ENCODE assay signal across 8 cellular contexts in the genomic region with DNA sequence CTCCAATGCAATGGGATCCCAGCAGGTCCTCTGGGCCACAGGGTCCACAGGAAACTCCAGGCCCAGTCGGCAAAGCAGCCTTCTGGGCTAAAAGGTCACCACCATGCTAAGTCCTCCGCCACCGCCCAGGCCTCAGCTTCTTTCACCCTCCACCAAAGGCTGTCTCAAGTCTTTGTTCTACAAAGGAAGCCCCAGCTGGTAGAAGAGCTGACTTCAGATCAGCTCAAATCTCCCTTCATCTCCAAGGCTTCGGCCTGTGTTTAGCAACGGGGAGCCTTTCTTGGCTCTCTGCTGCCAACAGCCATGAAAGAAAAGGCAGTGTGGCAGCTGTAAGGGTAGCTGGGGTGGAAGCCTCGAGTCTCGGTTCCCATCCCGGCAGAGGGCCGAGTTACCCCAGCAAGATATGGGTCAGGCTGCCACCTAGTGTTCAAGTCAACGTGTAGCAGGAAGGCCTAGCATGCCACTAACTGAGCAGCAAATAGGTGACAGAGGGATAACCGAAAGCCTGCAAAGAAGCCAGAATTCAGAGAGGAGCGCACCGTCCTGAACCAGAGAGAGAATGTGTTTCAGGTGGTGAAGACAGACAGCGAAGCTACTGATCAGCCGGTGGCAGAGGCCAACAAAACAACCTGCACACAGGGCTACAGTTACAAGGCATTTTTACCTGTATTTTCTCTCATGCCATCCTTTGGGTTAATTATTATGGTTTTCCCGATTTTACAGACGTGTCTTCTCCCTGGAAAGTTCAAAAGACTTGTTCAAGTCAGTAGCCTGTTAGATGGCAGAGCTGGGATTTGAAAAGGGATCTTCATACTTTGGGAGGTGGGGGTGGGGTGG.
DNase-seq lines count a peak whose midpoint lies in the region; TF ChIP-seq lines count a peak whose summit lies in the region.

No MANE protein-coding gene starts in this region.

- no peak overlapping the region for H3K4me3 ChIP-seq in HFF-Myc (replicated peaks; ENCODE audit: low read depth, low read length)

- TF ChIP-seq CTCF in GM12872 (IDR thresholded peaks at IDR 0.05; ENCODE audit: insufficient read depth, low read depth, low read length) (peak; percentile 92), HFF-Myc (IDR thresholded peaks at IDR 0.05; ENCODE audit: low read depth, low read length, missing control alignments) (peak; percentile 68)

- DNase-seq in HFF-Myc (ENCODE audit: extremely low read depth, low read depth): peak; percentile 14
- DNase-seq in MV-4-11 (lab: John Stamatoyannopoulos, UW): peak; percentile 84
- DNase-seq in T-helper 1 cell: peak; percentile 30 to 66 (median 57)
- DNase-seq in amniotic stem cell (lab: John Stamatoyannopoulos, UW): peak; percentile 63
- DNase-seq in hypothalamus (lab: John Stamatoyannopoulos, UW): peak in 41 of 51 donors; percentile 2 to 73 (median 33)
- peak; percentile 52 to 66 (median 55) for DNase-seq in stimulated activated CD4-positive, alpha-beta T cell treated with anti-CD3 and anti-CD28 coated beads, Interleukin-12 subunit alpha, Interleukin-12 subunit beta, amount 100 ng/mL, for 48 hours (ENCODE audit: low read depth in 2 of 3, low spot score in 1 of 3)
- no peak for DNase-seq in NCI-H128 (lab: John Stamatoyannopoulos, UW; ENCODE audit: unreplicated experiment)
